8 cellular contexts compared by ENCODE assay signal in the genomic region with DNA sequence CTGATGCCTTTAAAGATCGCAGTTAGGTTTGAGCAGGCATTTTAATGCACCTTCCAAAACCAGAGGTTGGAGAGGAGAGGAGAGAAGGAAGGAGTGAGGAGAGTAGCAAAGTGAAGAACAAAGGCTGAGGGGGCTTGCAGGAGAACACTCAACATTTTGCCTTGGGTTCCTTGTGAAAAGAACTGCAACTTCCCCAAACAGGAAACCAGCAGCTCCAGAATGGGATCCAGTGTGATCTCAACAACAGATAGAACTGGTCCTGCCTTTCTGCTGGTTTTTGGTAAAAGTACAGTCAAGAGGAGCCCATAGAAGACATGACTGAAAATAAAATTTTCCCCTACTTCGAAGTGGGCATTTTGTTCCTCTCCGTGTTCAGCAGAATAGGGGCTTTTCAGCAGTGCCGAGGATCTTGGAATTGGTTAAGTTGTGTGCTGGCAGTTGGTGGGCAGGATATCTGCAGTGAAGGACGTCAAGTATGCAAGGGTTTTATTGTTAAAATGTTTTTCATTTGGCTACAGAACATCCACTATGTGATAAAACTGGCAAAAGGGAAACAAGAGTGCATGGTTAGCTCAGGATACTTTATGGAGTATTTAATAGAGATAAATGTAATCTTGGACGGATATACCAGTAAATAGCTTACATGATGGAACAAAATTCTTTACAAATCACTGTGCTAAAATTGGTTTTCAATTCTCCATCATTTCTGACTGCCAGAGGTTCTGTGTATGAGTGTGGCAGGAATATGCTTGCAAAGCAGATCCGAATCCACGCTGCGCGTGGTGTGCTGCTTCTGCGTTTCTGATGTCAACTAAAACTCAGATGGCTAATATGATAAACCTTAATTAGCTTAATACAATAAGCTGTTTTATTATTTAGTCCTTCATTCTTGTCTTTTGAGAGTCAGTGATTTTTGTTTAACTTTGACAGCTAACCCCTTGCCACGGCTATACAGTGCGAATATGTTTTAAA. TPM values are rescaled to one million over a fixed set of nuclear protein-coding genes. Genes with fewer than 3 reads are reported as not detected.
A peak's percentile ranks its signal among the peaks of the same experiment; 100 is the strongest.
DNase-seq lines count a peak whose midpoint lies in the region; ATAC-seq and TF ChIP-seq lines count a peak whose summit lies in the region.
"Had no signal": no experiment of that assay in that cellular context is flagged by ENCODE, and none has a peak within 500 bp of the region (broad histone marks: within the 10 kb centered on the region; RNA-seq: fewer than 3 reads in every experiment).

No MANE protein-coding gene starts in this region.

- no peak overlapping the region for H4K8ac ChIP-seq in mesendoderm (ENCODE audit: low read depth, low read length)

- H3K18ac ChIP-seq in mesendoderm (ENCODE audit: low read length), result peak overlapping the region; percentile 100

- DNase-seq in dorsolateral prefrontal cortex, result peak in 1 of 10 donors; percentile 50
- DNase-seq in mesendoderm, result no peak
- no peak for DNase-seq in tibial nerve (ENCODE audit: low spot score in 2 of 2)
- no peak for DNase-seq in NCI-H345 treated with DMSO at 0.1 percent for 48 hours (lab: John Stamatoyannopoulos, UW; ENCODE audit: unreplicated experiment)
- DNase-seq in right lobe of liver, result no peak
- DNase-seq: stimulated activated CD4-positive, alpha-beta T cell treated with anti-CD3 and anti-CD28 coated beads, Interleukin-4, amount 100 ng/mL, for 24 hours had no signal

- H2BK120ac ChIP-seq in mesendoderm (ENCODE audit: low read depth, low read length), result peak overlapping the region; percentile 83

- no peaks in the 10 kb centered on the region for H3F3A ChIP-seq in OCI-LY1 (ENCODE audit: insufficient read depth, low read length)

- peak overlapping the region; percentile 96 for H3K4ac ChIP-seq in mesendoderm (ENCODE audit: low read depth, low read length)

- no peaks in the 10 kb centered on the region for H4K20me1 ChIP-seq in OCI-LY1 (ENCODE audit: insufficient read depth, low read length)

- H3K27ac ChIP-seq in OCI-LY1 (ENCODE audit: low read depth, low read length, poor library complexity, severe bottlenecking) (peak overlapping the region; percentile 90), dorsolateral prefrontal cortex (peak overlapping the region; percentile 88 to 100 (median 99)), mesendoderm (ENCODE audit: low read depth, low read length) (peak overlapping the region; percentile 91), tibial nerve (peak overlapping the region; percentile 94 to 99 (median 98)), right lobe of liver (peak overlapping the region in 1 of 3 donors; percentile 25)

- H3K4me2 ChIP-seq in OCI-LY1 (ENCODE audit: low read length), result peak overlapping the region; percentile 70
- peak overlapping the region; percentile 88 for H3K4me2 ChIP-seq in mesendoderm (ENCODE audit: low read length)

- no peak for TF ChIP-seq EP300 in tibial nerve (IDR thresholded peaks at IDR 0.05)

- H3K23ac ChIP-seq in mesendoderm (ENCODE audit: low read length), result peak overlapping the region; percentile 83

- no CpG with 5 or more reads among the region's 13 CpGs for WGBS in mesendoderm (ENCODE audit: extremely low coverage, insufficient coverage, low lambda C conversion rate)
- 32 to 36% methylated on average over 13 of the region's 13 CpGs for WGBS in tibial nerve, 2 donors
- WGBS in right lobe of liver (ENCODE audit: insufficient coverage, low coverage, low lambda C conversion rate, missing lambda C conversion rate), result 76% methylated on average over 13 of the region's 13 CpGs

- peak overlapping the region; percentile 59 for H2BK15ac ChIP-seq in mesendoderm (replicated peaks; ENCODE audit: low read depth)

- H3K9me3 ChIP-seq in OCI-LY1 (ENCODE audit: low read length) (0 out of 2 replicates have a peak, but pooled peaks cover 4% of the 10 kb centered on the region), tibial nerve (no peaks in the 10 kb centered on the region), right lobe of liver (no peaks in the 10 kb centered on the region)

- no peaks in the 10 kb centered on the region for H3K9me2 ChIP-seq in OCI-LY1 (ENCODE audit: low read depth, low read length)

- H3K4me3 ChIP-seq in OCI-LY1 (ENCODE audit: low read depth, low read length, poor library complexity, severe bottlenecking), result peak overlapping the region; percentile 55
- peak overlapping the region; percentile 17 to 78 (median 65) for H3K4me3 ChIP-seq in dorsolateral prefrontal cortex
- no peak overlapping the region for H3K4me3 ChIP-seq in mesendoderm (ENCODE audit: low read length)
- peak overlapping the region in 3 of 4 donors; percentile 2 to 61 (median 33) for H3K4me3 ChIP-seq in tibial nerve
- H3K4me3 ChIP-seq in right lobe of liver, result no peak overlapping the region

- peak overlapping the region; percentile 64 for H4K5ac ChIP-seq in mesendoderm (ENCODE audit: low read length)

- H3K79me2 ChIP-seq in OCI-LY1 (ENCODE audit: insufficient read depth, low read length) (no peaks in the 10 kb centered on the region), mesendoderm (ENCODE audit: control insufficient read depth, insufficient read depth, low read length) (peaks cover 63% of the 10 kb centered on the region)

- no peak for ATAC-seq in HG02885 (IDR thresholded peaks at IDR 0.05; ENCODE audit: poor library complexity, unreplicated experiment)
- no peak for ATAC-seq in right lobe of liver

- peaks cover 14% of the 10 kb centered on the region for H3K79me1 ChIP-seq in mesendoderm (ENCODE audit: low read length)

- peak overlapping the region; percentile 92 for H2AK5ac ChIP-seq in mesendoderm (ENCODE audit: low read length)

- no peak for TF ChIP-seq CTCF in OCI-LY1 (IDR thresholded peaks at IDR 0.05; ENCODE audit: low read length)
- peak in 1 of 56 donors; percentile 6 for TF ChIP-seq CTCF in dorsolateral prefrontal cortex (IDR thresholded peaks at IDR 0.05 in 54 of 56, conservative IDR thresholded peaks at IDR 0.05 in 2 of 56; ENCODE audit: low read depth in 1 of 56, partially characterized antibody in 56 of 56)
- TF ChIP-seq CTCF in tibial nerve (IDR thresholded peaks at IDR 0.05), result no peak
- TF ChIP-seq CTCF in right lobe of liver (IDR thresholded peaks at IDR 0.05), result no peak

- H3K27me3 ChIP-seq in OCI-LY1 (ENCODE audit: insufficient read depth, low read length), result no peaks in the 10 kb centered on the region
- H3K27me3 ChIP-seq in dorsolateral prefrontal cortex, result no peaks in the 10 kb centered on the region
- H3K27me3 ChIP-seq in mesendoderm (ENCODE audit: insufficient read depth, low read length, poor library complexity), result no peaks in the 10 kb centered on the region
- H3K27me3 ChIP-seq in tibial nerve, result no peaks in the 10 kb centered on the region
- H3K27me3 ChIP-seq in right lobe of liver, result no peaks in the 10 kb centered on the region

- intact Hi-C loops in dorsolateral prefrontal cortex (cut with DNase I), result loop anchor here (2.0 to 10.0 kb wide), 5 partner anchors 20 to 198 kb away; no protein-coding TSS in a partner anchor
- intact Hi-C loops in right lobe of liver (cut with DNase I), result no loop called here

- H3K9ac ChIP-seq in OCI-LY1 (ENCODE audit: low read length) (peak overlapping the region; percentile 91; the same call in 1 of the 2 replicates), mesendoderm (ENCODE audit: low read length) (peak overlapping the region; percentile 88)

- TF ChIP-seq POLR2A in tibial nerve (IDR thresholded peaks at IDR 0.05), result no peak
- no peak for TF ChIP-seq POLR2A in right lobe of liver (IDR thresholded peaks at IDR 0.05)

- H2AFZ ChIP-seq in OCI-LY1 (ENCODE audit: low read length), result no peak overlapping the region

- H3K4me1 ChIP-seq in OCI-LY1 (ENCODE audit: insufficient read depth, low read length, severe bottlenecking) (peaks cover 64% of the 10 kb centered on the region), mesendoderm (ENCODE audit: control insufficient read depth, low read depth, low read length) (peaks cover 31% of the 10 kb centered on the region), tibial nerve (peaks cover 0 to 87% (median 41%) of the 10 kb centered on the region in 4 donors), right lobe of liver (peaks cover 0 to 10% (median 0%) of the 10 kb centered on the region in 4 donors)

- H3K36me3 ChIP-seq in OCI-LY1 (ENCODE audit: insufficient read depth, low read length) (peaks cover 60% of the 10 kb centered on the region), mesendoderm (ENCODE audit: control insufficient read depth, insufficient read depth, low read length) (peaks cover 10% of the 10 kb centered on the region), tibial nerve (peaks cover 0 to 20% (median 0%) of the 10 kb centered on the region in 3 donors), right lobe of liver (no peaks in the 10 kb centered on the region)

- peak overlapping the region; percentile 68 for H2BK5ac ChIP-seq in mesendoderm (ENCODE audit: low read length)

- H3K56ac ChIP-seq in mesendoderm (ENCODE audit: low read length), result peak overlapping the region; percentile 97

RNA-seq across cellular contexts. Expression of a gene that starts 1.9 kb away (rescaled TPM):
- total RNA-seq in dorsolateral prefrontal cortex (100 to 1,000 TPM; 105 to 233 (median 146) TPM), tibial nerve (100 to 1,000 TPM in 3 of 4 donors, 10 to 100 TPM in 1; 98.7 to 125 (median 113) TPM), right lobe of liver (1 to 10 TPM; 2.0 to 6.4 (median 3.2) TPM)
- 91.0 TPM for polyA plus RNA-seq in mesendoderm (2013, experiment 1 of 2)
- polyA plus RNA-seq in mesendoderm (2013, experiment 2 of 2), result 94.4 TPM

Comparison
In these comparisons a context has a peak if more than half of its experiments do, and no peak if none do; other contexts are left out.
1. H3K4me3 ChIP-seq: peak in OCI-LY1 (single experiment), dorsolateral prefrontal cortex (59 of 59) and tibial nerve (3 of 4); none in mesendoderm (single experiment) and right lobe of liver (0 of 3).
2. RNA of a gene that starts 1.9 kb away (total RNA-seq): 105 to 233 TPM in dorsolateral prefrontal cortex and 98.7 to 125 TPM in tibial nerve; 2.0 to 6.4 TPM in right lobe of liver; every median in the first group is over 10 times any median in the second.
3. intact Hi-C loops: an anchor here in dorsolateral prefrontal cortex (2.0 to 10.0 kb wide); none called in right lobe of liver.